20 cellular contexts compared by ENCODE assay signal in genomic region chr13:106573279-106573831, GRCh38. TPM values are rescaled to one million over a fixed set of nuclear protein-coding genes. Genes with fewer than 3 reads are reported as not detected.
DNase-seq lines count a peak whose midpoint lies in the region; ATAC-seq and TF ChIP-seq lines count a peak whose summit lies in the region.
"Had no signal": no experiment of that assay in that cellular context is flagged by ENCODE, and none has a peak within 500 bp of the region (broad histone marks: within the 10 kb centered on the region; RNA-seq: fewer than 3 reads in every experiment).

No MANE protein-coding gene starts in this region.

- peaks cover 20% of the 10 kb centered on the region for H3K4me1 Mint-ChIP-seq in activated CD8-positive, alpha-beta T cell treated with anti-CD3 and anti-CD28 coated beads for 36 hours (ENCODE audit: low read depth)

- H3K27me3 Mint-ChIP-seq in activated CD8-positive, alpha-beta T cell treated with anti-CD3 and anti-CD28 coated beads for 36 hours = no peaks in the 10 kb centered on the region
- H3K27me3 Mint-ChIP-seq: stimulated activated naive CD8-positive, alpha-beta T cell treated with anti-CD3 and anti-CD28 coated beads, Interleukin-15, amount 100 ng/mL, for 72 hours had no signal

- H3K9me3 ChIP-seq in right cardiac atrium (ENCODE audit: control insufficient read depth, low read length) (no peaks in the 10 kb centered on the region), vagina (no peaks in the 10 kb centered on the region)
- H3K9me3 ChIP-seq: ovary had no signal

- 72% methylated on average over 8 of the region's 8 CpGs for WGBS in right cardiac atrium

- no peak for TF ChIP-seq POLR2A in vagina (IDR thresholded peaks at IDR 0.05)

- H3K27me3 ChIP-seq in right cardiac atrium (ENCODE audit: control insufficient read depth, insufficient read depth) = no peaks in the 10 kb centered on the region
- H3K27me3 ChIP-seq in vagina = no peaks in the 10 kb centered on the region
- H3K27me3 ChIP-seq: ovary had no signal

- intact Hi-C loops in Right ventricle myocardium superior (cut with DNase I) = no loop called here
- intact Hi-C loops in right cardiac atrium (cut with DNase I) = no loop called here
- intact Hi-C loops in vagina (cut with DNase I) = no loop called here
- intact Hi-C loops in activated CD8-positive, alpha-beta T cell treated with anti-CD3 and anti-CD28 coated beads for 36 hours (cut with micrococcal nuclease) = no loop called here

- DNase-seq in Right ventricle myocardium superior (no peak), right cardiac atrium (no peak), fibroblast of gingiva (ENCODE audit: low read depth) (peak; percentile 72), omental fat pad (ENCODE audit: low spot score) (no peak), vagina (ENCODE audit: extremely low spot score in 2 of 2) (no peak), NCI-H446 treated with DMSO at 0.1 percent for 48 hours (lab: John Stamatoyannopoulos, UW) (no peak)
- no peak for DNase-seq in activated CD8-positive, alpha-beta T cell treated with anti-CD3 and anti-CD28 coated beads for 36 hours
- DNase-seq: 8988T; activated effector memory CD4-positive, alpha-beta T cell treated with anti-CD3 and anti-CD28 coated beads, Interleukin-2, amount 50 U/mL, for 16 hours; COR-L47; GDM1; GOT3; NCI-H2081; NCI-H748 treated with DMSO at 0.1 percent for 48 hours; stimulated activated CD4-positive, alpha-beta T cell treated with anti-CD3 and anti-CD28 coated beads, Interleukin-12 subunit alpha, Interleukin-12 subunit beta, amount 100 ng/mL, for 4 hours; stimulated activated naive CD8-positive, alpha-beta T cell treated with anti-CD3 and anti-CD28 coated beads, Interleukin-15, amount 100 ng/mL, for 72 hours; SW 1271 had no signal

- no peaks in the 10 kb centered on the region for H3K36me3 ChIP-seq in vagina
- H3K36me3 ChIP-seq: ovary had no signal

- TF ChIP-seq CTCF in omental fat pad (IDR thresholded peaks at IDR 0.05) (no peak), vagina (IDR thresholded peaks at IDR 0.05) (no peak)
- no peak for TF ChIP-seq CTCF in activated CD8-positive, alpha-beta T cell treated with anti-CD3 and anti-CD28 coated beads for 36 hours (IDR thresholded peaks at IDR 0.05)

- no peak overlapping the region for H3K27ac Mint-ChIP-seq in activated CD8-positive, alpha-beta T cell treated with anti-CD3 and anti-CD28 coated beads for 36 hours
- H3K27ac Mint-ChIP-seq: stimulated activated naive CD8-positive, alpha-beta T cell treated with anti-CD3 and anti-CD28 coated beads, Interleukin-15, amount 100 ng/mL, for 72 hours had no signal

- POLR2A ChIA-PET in activated CD8-positive, alpha-beta T cell treated with anti-CD3 and anti-CD28 coated beads for 36 hours (lab: Charles Lee) = no interaction called here

- H3K4me3 Mint-ChIP-seq in activated CD8-positive, alpha-beta T cell treated with anti-CD3 and anti-CD28 coated beads for 36 hours = no peak overlapping the region
- H3K4me3 Mint-ChIP-seq: stimulated activated naive CD8-positive, alpha-beta T cell treated with anti-CD3 and anti-CD28 coated beads, Interleukin-15, amount 100 ng/mL, for 72 hours had no signal

- H3K4me3 ChIP-seq in right cardiac atrium (ENCODE audit: low read length) (no peak overlapping the region), vagina (peak overlapping the region in 1 of 2 donors; percentile 3)
- H3K4me3 ChIP-seq: ovary had no signal

- H3K36me3 Mint-ChIP-seq in activated CD8-positive, alpha-beta T cell treated with anti-CD3 and anti-CD28 coated beads for 36 hours (ENCODE audit: low read depth) = peaks cover 22% of the 10 kb centered on the region

- CTCF ChIA-PET in activated CD8-positive, alpha-beta T cell treated with anti-CD3 and anti-CD28 coated beads for 36 hours (lab: Charles Lee) = interaction anchor here (1.4 kb wide), 1 partner anchor 26 kb away, joined by 3 read pairs; no protein-coding TSS in a partner anchor

- H3K9me3 Mint-ChIP-seq in activated CD8-positive, alpha-beta T cell treated with anti-CD3 and anti-CD28 coated beads for 36 hours = peaks cover 2% of the 10 kb centered on the region

- H3K27ac ChIP-seq in right cardiac atrium (ENCODE audit: low read length) = no peak overlapping the region
- peak overlapping the region; percentile 74 for H3K27ac ChIP-seq in vagina

- H3K4me1 ChIP-seq in right cardiac atrium (ENCODE audit: control insufficient read depth, insufficient read depth, low read length) = no peaks in the 10 kb centered on the region
- H3K4me1 ChIP-seq in vagina = peaks cover 13% of the 10 kb centered on the region

- ATAC-seq in Right ventricle myocardium superior (ENCODE audit: poor library complexity) = peak; percentile 15
- no peak for ATAC-seq in right cardiac atrium
- ATAC-seq in omental fat pad (ENCODE audit: low FRiP score) = peak; percentile 67
- ATAC-seq in GM21390 (IDR thresholded peaks at IDR 0.05; ENCODE audit: unreplicated experiment) = no peak
- no peak for ATAC-seq in activated CD8-positive, alpha-beta T cell treated with anti-CD3 and anti-CD28 coated beads for 36 hours
- ATAC-seq: Panc1; stimulated activated naive CD8-positive, alpha-beta T cell treated with anti-CD3 and anti-CD28 coated beads, Interleukin-15, amount 100 ng/mL, for 72 hours had no signal

RNA-seq across cellular contexts. Expression of gene ARGLU1, which starts 5.4 kb away (rescaled TPM):
- total RNA-seq in Right ventricle myocardium superior (25.6 TPM), right cardiac atrium (10 to 100 TPM; 44.2 to 63.0 (median 47.3) TPM), omental fat pad (100 to 1,000 TPM in 3 of 4 donors, 10 to 100 TPM in 1; 70.8 to 154 (median 122) TPM), vagina (88.9 TPM)
- 49.9 TPM for polyA plus RNA-seq in right cardiac atrium
- 10 to 100 TPM; 89.2 to 91.8 TPM for total RNA-seq in activated CD8-positive, alpha-beta T cell treated with anti-CD3 and anti-CD28 coated beads for 36 hours

RNA-seq across cellular contexts. Expression of gene EFNB2, which starts 37.9 kb away (rescaled TPM):
- total RNA-seq in Right ventricle myocardium superior (8.4 TPM), right cardiac atrium (10 to 100 TPM in 3 of 4 donors, 1 to 10 TPM in 1; 9.6 to 19.4 (median 14.6) TPM), omental fat pad (10 to 100 TPM; 11.9 to 50.4 (median 37.4) TPM), vagina (17.9 TPM)
- 10.7 TPM for polyA plus RNA-seq in right cardiac atrium
- under 1 TPM; 0.11 to 0.20 TPM for total RNA-seq in activated CD8-positive, alpha-beta T cell treated with anti-CD3 and anti-CD28 coated beads for 36 hours

Comparison
In these comparisons a context has a peak if more than half of its experiments do, and no peak if none do; other contexts are left out.
1. ATAC-seq: peak in Right ventricle myocardium superior (single experiment) and omental fat pad (single experiment); none in right cardiac atrium (0 of 2), GM21390 (single experiment) and activated CD8-positive, alpha-beta T cell treated with anti-CD3 and anti-CD28 coated beads for 36 hours (single experiment).